Comparison of ENCODE assay signal across 15 cellular contexts in genomic region chr1:40679165-40679953, GRCh38. TPM values are rescaled to one million over a fixed set of nuclear protein-coding genes. Genes with fewer than 3 reads are reported as not detected.
DNase-seq lines count a peak whose midpoint lies in the region; ATAC-seq, FAIRE-seq and TF ChIP-seq lines count a peak whose summit lies in the region.
"Had no signal": no experiment of that assay in that cellular context is flagged by ENCODE, and none has a peak within 500 bp of the region (broad histone marks: within the 10 kb centered on the region; RNA-seq: fewer than 3 reads in every experiment).

No MANE protein-coding gene starts in this region.

- H3K27me3 ChIP-seq in H1 (replicated peaks in 1 of 4; ENCODE audit: control insufficient read depth in 3 of 4, extremely low read depth in 1 of 4, insufficient read depth in 3 of 4, low read length in 3 of 4), result no peaks in the 10 kb centered on the region

- no peak overlapping the region for H4K5ac ChIP-seq in H1 (ENCODE audit: insufficient read length, low read depth, low read length)

- no peak overlapping the region for H4K8ac ChIP-seq in H1 (ENCODE audit: extremely low read depth, insufficient read depth, low read length)

- no peak overlapping the region for H4K91ac ChIP-seq in H1 (replicated peaks; ENCODE audit: insufficient read length, low read length)

- no peak overlapping the region for H3K18ac ChIP-seq in H1 (ENCODE audit: extremely low read depth, low read length)

- H3K4me3 ChIP-seq in H1 (ENCODE audit: extremely low read depth in 1 of 4, insufficient read depth in 2 of 4, low read depth in 3 of 4, low read length in 4 of 4), result no peak overlapping the region

- no peak overlapping the region for H3K4ac ChIP-seq in H1 (replicated peaks; ENCODE audit: insufficient read length, low read depth, low read length)

- no peaks in the 10 kb centered on the region for H3K27me3 Mint-ChIP-seq in progenitor cell of endocrine pancreas
- H3K27me3 Mint-ChIP-seq: CD8-positive, alpha-beta memory T cell had no signal

- no peak overlapping the region for H2AFZ ChIP-seq in H1 (ENCODE audit: low read length)

- H3K36me3 Mint-ChIP-seq in progenitor cell of endocrine pancreas (ENCODE audit: insufficient read depth), result peaks cover 1% of the 10 kb centered on the region
- H3K36me3 Mint-ChIP-seq: CD14-positive monocyte; CD8-positive, alpha-beta memory T cell had no signal

- no peaks in the 10 kb centered on the region for H4K20me1 ChIP-seq in H1 (replicated peaks in 1 of 2; ENCODE audit: control insufficient read depth in 1 of 2, insufficient read depth in 2 of 2, low read length in 2 of 2)

- TF ChIP-seq POLR2A in H1 (IDR thresholded peaks at IDR 0.05; ENCODE audit: control extremely low read depth in 1 of 2, low read depth in 2 of 2, low read length in 2 of 2), result no peak

- ATAC-seq in GM18498 (IDR thresholded peaks at IDR 0.05; ENCODE audit: unreplicated experiment), result no peak

- H3K23me2 ChIP-seq in H1 (ENCODE audit: low read depth, low read length), result no peaks in the 10 kb centered on the region

- no peak overlapping the region for H3K27ac Mint-ChIP-seq in progenitor cell of endocrine pancreas
- H3K27ac Mint-ChIP-seq: CD8-positive, alpha-beta memory T cell had no signal

- no peak overlapping the region for H3K9ac ChIP-seq in H1 (replicated peaks in 1 of 4; ENCODE audit: extremely low read depth in 1 of 4, low read depth in 3 of 4, low read length in 3 of 4)

- CTCF ChIA-PET in H1 (lab: Charles Lee; ENCODE audit: partially characterized antibody), result interaction anchor here (0.6 to 4.5 kb wide), 7 partner anchors 8 to 1664 kb away, joined by 3 to 28 read pairs (median 5); no protein-coding TSS in a partner anchor

- POLR2A ChIA-PET in H1 (lab: Charles Lee; ENCODE audit: partially characterized antibody), result interaction anchor here (1.1 to 3.5 kb wide), 6 partner anchors 9 to 31 kb away, joined by 3 to 23 read pairs (median 4); partner anchors contain the start of gene NFYC

- H2AK5ac ChIP-seq in H1 (ENCODE audit: low read depth, low read length), result no peak overlapping the region

- no peak overlapping the region for H2BK5ac ChIP-seq in H1 (ENCODE audit: low read depth, low read length)

- H3K23ac ChIP-seq in H1 (ENCODE audit: insufficient read length), result no peak overlapping the region

- H3K79me2 ChIP-seq in H1 (ENCODE audit: control insufficient read depth in 1 of 2, insufficient read depth in 2 of 2, low read length in 2 of 2), result no peaks in the 10 kb centered on the region

- no peak for TF ChIP-seq EP300 in H1 (IDR thresholded peaks at IDR 0.05; ENCODE audit: borderline replicate concordance in 1 of 2, low read depth in 2 of 2, low read length in 2 of 2)

- H3K36me3 ChIP-seq in H1 (ENCODE audit: control insufficient read depth in 2 of 4, insufficient read depth in 4 of 4, low read length in 3 of 4), result no peaks in the 10 kb centered on the region

- no peak overlapping the region for H3K14ac ChIP-seq in H1 (ENCODE audit: insufficient read length)

- 92% methylated on average over 2 of the region's 2 CpGs; no CpG with 5 or more reads in 1 of the 2 experiments for WGBS in H1 (ENCODE audit: extremely low coverage in 1 of 2, insufficient coverage in 1 of 2, insufficient read length in 1 of 2, insufficient replicate concordance in 2 of 2, low coverage in 1 of 2, low lambda C conversion rate in 2 of 2, missing lambda C conversion rate in 1 of 2), 2 experiments

- H3K4me1 ChIP-seq in H1 (replicated peaks in 1 of 4; ENCODE audit: control insufficient read depth in 3 of 4, insufficient read depth in 4 of 4, low read length in 3 of 4), result no peaks in the 10 kb centered on the region

- DNase-seq in NCI-H146 (lab: John Stamatoyannopoulos, UW), result peak; percentile 10
- DNase-seq in NCI-H146 treated with DMSO at 0.1 percent for 48 hours (lab: John Stamatoyannopoulos, UW; ENCODE audit: unreplicated experiment), result no peak
- peak; percentile 20 for DNase-seq in NCI-H1092 (lab: John Stamatoyannopoulos, UW)
- DNase-seq in NCI-H69 (lab: John Stamatoyannopoulos, UW), result peak; percentile 49
- no peak for DNase-seq in H1 (ENCODE audit: low read depth in 1 of 2, low spot score in 2 of 2)
- DNase-seq in progenitor cell of endocrine pancreas (ENCODE audit: low spot score, unreplicated experiment), result no peak
- DNase-seq in COR-L47 (lab: John Stamatoyannopoulos, UW), result no peak
- DNase-seq: CD8-positive, alpha-beta memory T cell; DMS53; GF-D8; HCEC 1CT had no signal

- H3K4me1 Mint-ChIP-seq in progenitor cell of endocrine pancreas (ENCODE audit: low read depth), result no peaks in the 10 kb centered on the region
- H3K4me1 Mint-ChIP-seq: CD14-positive monocyte; CD8-positive, alpha-beta memory T cell had no signal

- no peak overlapping the region for H3K4me2 ChIP-seq in H1 (ENCODE audit: insufficient read depth in 1 of 2, low read depth in 2 of 2, low read length in 2 of 2)

- H3K9me3 ChIP-seq in H1 (ENCODE audit: insufficient read depth in 2 of 2, low read depth in 1 of 2, low read length in 1 of 2), result no peaks in the 10 kb centered on the region

- no peak for TF ChIP-seq RAD21 in H1 (IDR thresholded peaks at IDR 0.05 in 1 of 2, conservative IDR thresholded peaks at IDR 0.05 in 1 of 2; ENCODE audit: low read depth in 2 of 2, low read length in 2 of 2)

- H2BK15ac ChIP-seq in H1 (ENCODE audit: low read length), result no peak overlapping the region

- H3K4me3 Mint-ChIP-seq in progenitor cell of endocrine pancreas (ENCODE audit: low read depth), result no peak overlapping the region
- H3K4me3 Mint-ChIP-seq: CD14-positive monocyte; CD8-positive, alpha-beta memory T cell had no signal

- H3K9me3 Mint-ChIP-seq in progenitor cell of endocrine pancreas (ENCODE audit: low read depth), result no peaks in the 10 kb centered on the region
- H3K9me3 Mint-ChIP-seq: CD8-positive, alpha-beta memory T cell had no signal

- H2BK120ac ChIP-seq in H1 (replicated peaks; ENCODE audit: low read depth, low read length), result no peak overlapping the region

- H2BK20ac ChIP-seq in H1 (ENCODE audit: low read length), result no peak overlapping the region

- no peak overlapping the region for H3K56ac ChIP-seq in H1 (replicated peaks; ENCODE audit: insufficient read length, low read depth, low read length)

- no peak for TF ChIP-seq CTCF in H1 (IDR thresholded peaks at IDR 0.05; ENCODE audit: control extremely low read depth in 1 of 3, insufficient read depth in 1 of 3, low read depth in 1 of 3, low read length in 3 of 3)
- no peak for TF ChIP-seq CTCF in progenitor cell of endocrine pancreas (IDR thresholded peaks at IDR 0.05; ENCODE audit: unreplicated experiment)

- no peaks in the 10 kb centered on the region for H3K79me1 ChIP-seq in H1 (ENCODE audit: low read depth, low read length)

- H3K27ac ChIP-seq in H1 (ENCODE audit: low read depth, low read length), result no peak overlapping the region
- H3K27ac ChIP-seq: 22Rv1 had no signal

- H2BK12ac ChIP-seq in H1 (ENCODE audit: low read depth, low read length), result no peak overlapping the region

- no peak for FAIRE-seq in H1 (lab: Jason Lieb, UNC)
- FAIRE-seq: HTR-8/SVneo had no signal

TF ChIP-seq in H1, 55 proteins besides CTCF, POLR2A, EP300 and RAD21:
- no peak for TF ChIP-seq CHD1 (IDR thresholded peaks at IDR 0.05; ENCODE audit: low read depth, low read length)
- TF ChIP-seq E2F6 (IDR thresholded peaks at IDR 0.05), result peak; percentile 71; the same call in 1 of the 2 replicates

RNA-seq across cellular contexts. Expression of gene NFYC, which starts 12.1 kb away (rescaled TPM):
- 51.1 and 54.1 TPM in 2 replicates for total RNA-seq in H1 (2021; fragmentation: NEBNext Ultra II Directional; extraction: Animal tissue kit (Norgen Biotek cat#: 25700))
- polyA plus RNA-seq in H1 (2011; rRNA removed), result 107 and 124 TPM in 2 replicates
- 104 TPM for polyA plus RNA-seq in H1 (2011; cell fraction: cytosol; rRNA removed)
- polyA plus RNA-seq in H1 (2011; cell fraction: nucleus; rRNA removed), result 126 TPM
- polyA plus RNA-seq in H1 (2012, experiment 1 of 2), result 43.6 to 57.9 TPM (median 56.1 TPM) in 4 replicates
- polyA plus RNA-seq in H1 (2012, experiment 2 of 2), result 37.3 TPM
- 42.0 TPM for polyA plus RNA-seq in H1 (2013, experiment 1 of 2)
- 38.3 TPM for polyA plus RNA-seq in H1 (2013, experiment 2 of 2)
- polyA minus RNA-seq in H1 (2011; rRNA and poly(A)+ RNA removed), result 76.7 and 111 TPM in 2 replicates
- 57.0 TPM for polyA minus RNA-seq in H1 (2011; cell fraction: cytosol; rRNA and poly(A)+ RNA removed)
- 73.3 TPM for polyA minus RNA-seq in H1 (2011; cell fraction: nucleus; rRNA and poly(A)+ RNA removed)
- 73.4 and 74.9 TPM in 2 replicates for total RNA-seq in progenitor cell of endocrine pancreas

RNA-seq across cellular contexts. Expression of gene RIMS3, which starts 13.9 kb away (rescaled TPM):
- total RNA-seq in H1 (2021; fragmentation: NEBNext Ultra II Directional; extraction: Animal tissue kit (Norgen Biotek cat#: 25700)), result 20.6 and 21.0 TPM in 2 replicates
- 13.3 and 20.6 TPM in 2 replicates for polyA plus RNA-seq in H1 (2011; rRNA removed)
- polyA plus RNA-seq in H1 (2011; cell fraction: cytosol; rRNA removed), result 16.6 TPM
- 43.0 TPM for polyA plus RNA-seq in H1 (2011; cell fraction: nucleus; rRNA removed)
- 12.5 to 18.2 TPM (median 14.1 TPM) in 4 replicates for polyA plus RNA-seq in H1 (2012, experiment 1 of 2)
- polyA plus RNA-seq in H1 (2012, experiment 2 of 2), result 12.9 TPM
- polyA plus RNA-seq in H1 (2013, experiment 1 of 2), result 7.6 TPM
- 7.2 TPM for polyA plus RNA-seq in H1 (2013, experiment 2 of 2)
- polyA minus RNA-seq in H1 (2011; rRNA and poly(A)+ RNA removed), result 29.3 and 29.9 TPM in 2 replicates
- 12.0 TPM for polyA minus RNA-seq in H1 (2011; cell fraction: cytosol; rRNA and poly(A)+ RNA removed)
- 11.7 TPM for polyA minus RNA-seq in H1 (2011; cell fraction: nucleus; rRNA and poly(A)+ RNA removed)
- total RNA-seq in progenitor cell of endocrine pancreas, result 7.0 and 7.2 TPM in 2 replicates

Comparison
In these comparisons a context has a peak if more than half of its experiments do, and no peak if none do; other contexts are left out.
1. DNase-seq: peak in NCI-H146 (single experiment), NCI-H1092 (single experiment) and NCI-H69 (single experiment); none in NCI-H146 treated with DMSO at 0.1 percent for 48 hours (single experiment), H1 (0 of 2), progenitor cell of endocrine pancreas (single experiment) and COR-L47 (single experiment).